In genomic region chr2:64831977-64832328, GRCh38 we compare ENCODE assay signal across 9 cellular contexts.
DNase-seq lines count a peak whose midpoint lies in the region; ATAC-seq, FAIRE-seq and TF ChIP-seq lines count a peak whose summit lies in the region.
"Had no signal": no experiment of that assay in that cellular context is flagged by ENCODE, and none has a peak within 500 bp of the region (broad histone marks: within the 10 kb centered on the region; RNA-seq: fewer than 3 reads in every experiment).

No MANE protein-coding gene starts in this region.

- H3K9me3 ChIP-seq in CD4-positive, CD25-positive, alpha-beta regulatory T cell (ENCODE audit: control insufficient read depth in 2 of 2, low read length in 2 of 2) = no peaks in the 10 kb centered on the region

- H3K36me3 ChIP-seq in CD4-positive, CD25-positive, alpha-beta regulatory T cell (ENCODE audit: control insufficient read depth, insufficient read depth, low read length) = no peaks in the 10 kb centered on the region
- H3K36me3 ChIP-seq in rectal smooth muscle tissue (ENCODE audit: control insufficient read depth, insufficient read depth, low read length) = no peaks in the 10 kb centered on the region

- ATAC-seq in CD4-positive, CD25-positive, alpha-beta regulatory T cell (ENCODE audit: low read depth in 2 of 2) = no peak
- ATAC-seq in omental fat pad (ENCODE audit: low FRiP score) (no peak), HG03565 (IDR thresholded peaks at IDR 0.05; ENCODE audit: unreplicated experiment) (no peak)

- H3K4me3 ChIP-seq in CD4-positive, CD25-positive, alpha-beta regulatory T cell (ENCODE audit: low read depth, low read length) = peak overlapping the region; percentile 76
- H3K4me3 ChIP-seq in rectal smooth muscle tissue (ENCODE audit: low read length) = no peak overlapping the region

- FAIRE-seq in GM12892 (lab: Jason Lieb, UNC) = no peak

- no peaks in the 10 kb centered on the region for H3K36me3 Mint-ChIP-seq in CD4-positive, CD25-positive, alpha-beta regulatory T cell
- H3K36me3 Mint-ChIP-seq in chondrocyte (ENCODE audit: low read depth) = no peaks in the 10 kb centered on the region

- no peak for DNase-seq in CD4-positive, CD25-positive, alpha-beta regulatory T cell
- DNase-seq in chondrocyte (ENCODE audit: low spot score) (no peak), omental fat pad (ENCODE audit: low spot score) (no peak), OCI-M1 (lab: John Stamatoyannopoulos, UW) (no peak), GM12892 (ENCODE audit: insufficient read length) (no peak)
- DNase-seq: NCI-H510A had no signal

- peaks cover 6% of the 10 kb centered on the region for H3K27me3 Mint-ChIP-seq in CD4-positive, CD25-positive, alpha-beta regulatory T cell
- no peaks in the 10 kb centered on the region for H3K27me3 Mint-ChIP-seq in chondrocyte (ENCODE audit: low read depth)

- H3K4me1 Mint-ChIP-seq in CD4-positive, CD25-positive, alpha-beta regulatory T cell = peaks cover 4 to 14% (median 12%) of the 10 kb centered on the region in 4 donors
- peaks cover 11% of the 10 kb centered on the region for H3K4me1 Mint-ChIP-seq in chondrocyte (ENCODE audit: low read depth)

- H3K27ac Mint-ChIP-seq in CD4-positive, CD25-positive, alpha-beta regulatory T cell = peak overlapping the region in 2 of 3 donors; percentile 13 to 64
- H3K27ac Mint-ChIP-seq in chondrocyte (ENCODE audit: unreplicated experiment) = no peak overlapping the region

- TF ChIP-seq POLR2A in GM12892 (IDR thresholded peaks at IDR 0.05; ENCODE audit: low read depth, low read length) = no peak

- H3K27ac ChIP-seq in CD4-positive, CD25-positive, alpha-beta regulatory T cell (ENCODE audit: insufficient read depth, low read length, poor library complexity, severe bottlenecking) = no peak overlapping the region
- peak overlapping the region; percentile 17 for H3K27ac ChIP-seq in rectal smooth muscle tissue (ENCODE audit: low read depth, low read length)

- H3K4me1 ChIP-seq in CD4-positive, CD25-positive, alpha-beta regulatory T cell (ENCODE audit: control insufficient read depth, insufficient read depth, low read length, poor library complexity, severe bottlenecking) = peaks cover 11% of the 10 kb centered on the region
- H3K4me1 ChIP-seq in rectal smooth muscle tissue (ENCODE audit: control insufficient read depth, insufficient read depth, low read length) = no peaks in the 10 kb centered on the region

- no peak overlapping the region for H3K9ac ChIP-seq in rectal smooth muscle tissue (ENCODE audit: low read length)

- H3K4me3 Mint-ChIP-seq in CD4-positive, CD25-positive, alpha-beta regulatory T cell = peak overlapping the region in 2 of 4 donors; percentile 71 to 72
- no peak overlapping the region for H3K4me3 Mint-ChIP-seq in chondrocyte (ENCODE audit: unreplicated experiment)

- H3K9me3 Mint-ChIP-seq in CD4-positive, CD25-positive, alpha-beta regulatory T cell = peaks cover 0 to 5% (median 0%) of the 10 kb centered on the region in 7 donors
- no peaks in the 10 kb centered on the region for H3K9me3 Mint-ChIP-seq in chondrocyte (ENCODE audit: low read depth)

- H3K27me3 ChIP-seq in CD4-positive, CD25-positive, alpha-beta regulatory T cell (ENCODE audit: control insufficient read depth, insufficient read depth, low read length) = no peaks in the 10 kb centered on the region
- H3K27me3 ChIP-seq in rectal smooth muscle tissue (ENCODE audit: control insufficient read depth, insufficient read depth, low read length) = no peaks in the 10 kb centered on the region

- TF ChIP-seq CTCF in LNCAP (IDR thresholded peaks at IDR 0.05) = peak; percentile 2; the same call in 1 of the 2 replicates
- peak; percentile 39 for TF ChIP-seq CTCF in chondrocyte (IDR thresholded peaks at IDR 0.05)
- TF ChIP-seq CTCF in omental fat pad (IDR thresholded peaks at IDR 0.05) = no peak

Comparison
In these comparisons a context has a peak if more than half of its experiments do, and no peak if none do; other contexts are left out.
1. CTCF ChIP-seq: peak in LNCAP (single experiment) and chondrocyte (single experiment); none in omental fat pad (0 of 3).